Comparison of ENCODE assay signal across 8 cellular contexts in the genomic region with DNA sequence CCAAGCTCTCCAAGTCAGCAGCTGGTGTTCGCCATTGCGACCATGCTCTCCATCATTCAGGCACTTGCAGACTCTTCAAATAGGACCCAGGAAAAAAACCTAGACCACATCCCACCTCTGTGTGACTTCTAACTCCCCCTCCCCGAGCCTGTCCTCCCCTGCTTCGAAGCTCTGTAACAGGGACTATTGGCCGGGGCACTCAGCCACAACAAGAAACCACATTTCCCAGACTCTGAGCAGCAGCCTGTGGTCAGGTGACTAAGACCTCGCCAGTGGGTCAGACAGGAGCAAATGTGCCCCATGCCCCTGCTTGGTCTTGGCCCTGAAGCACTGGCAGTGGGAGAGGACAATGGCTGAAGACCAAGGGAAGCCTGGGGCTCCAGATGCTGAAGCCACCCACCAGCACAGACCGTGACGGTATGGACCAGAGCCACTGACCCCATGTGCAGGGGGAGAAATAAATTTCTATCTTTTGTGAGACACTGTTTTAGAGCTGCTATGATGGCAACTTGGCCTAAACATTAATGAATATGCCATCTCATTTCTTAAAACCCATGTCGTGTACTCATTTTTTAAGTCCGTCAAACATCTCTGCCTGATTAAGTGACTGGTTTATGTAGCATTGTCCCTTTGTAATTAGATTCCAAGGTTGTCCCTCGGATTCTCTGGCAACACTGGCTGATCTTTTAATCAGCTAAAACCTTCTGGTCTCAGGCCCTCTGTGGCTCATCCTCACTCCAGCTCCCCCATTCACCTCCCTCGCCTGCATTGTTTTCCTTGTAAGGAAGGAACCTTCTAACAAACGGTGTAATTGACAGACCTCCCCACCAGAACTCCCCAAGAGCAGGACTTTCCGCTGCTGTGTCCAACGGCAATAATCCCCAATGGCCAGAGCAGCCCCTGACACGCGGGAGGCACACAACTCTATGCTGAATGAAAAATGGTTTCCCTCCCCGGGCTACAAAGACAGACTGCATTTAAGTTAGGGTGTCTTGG.
DNase-seq lines count a peak whose midpoint lies in the region; ATAC-seq and TF ChIP-seq lines count a peak whose summit lies in the region.
"Had no signal": no experiment of that assay in that cellular context is flagged by ENCODE, and none has a peak within 500 bp of the region (broad histone marks: within the 10 kb centered on the region; RNA-seq: fewer than 3 reads in every experiment).

No MANE protein-coding gene starts in this region.

- H3K9me3 Mint-ChIP-seq in HFFc6: no peaks in the 10 kb centered on the region

- CTCF ChIA-PET in RWPE1 (lab: Yijun Ruan, JAX): interaction anchor here (0.6 to 0.7 kb wide), 2 partner anchors 34 to 1889 kb away, joined by 3 to 4 read pairs; no protein-coding TSS in a partner anchor

- no peak overlapping the region for H3K4me3 ChIP-seq in foreskin fibroblast (ENCODE audit: low read depth in 1 of 2, low read length in 2 of 2)

- H3K36me3 Mint-ChIP-seq in HFFc6 (ENCODE audit: low read depth): peaks cover 21% of the 10 kb centered on the region

- no peaks in the 10 kb centered on the region; the same call in 1 of the 2 replicates for H3K27me3 Mint-ChIP-seq in HFFc6 (ENCODE audit: insufficient read depth)

- TF ChIP-seq CTCF in HFFc6 (IDR thresholded peaks at IDR 0.05) (no peak), RWPE1 (conservative IDR thresholded peaks at IDR 0.05; ENCODE audit: low read depth) (no peak), foreskin fibroblast (IDR thresholded peaks at IDR 0.05; ENCODE audit: low read depth, low read length) (no peak)

- DNase-seq in HFFc6 (peak; percentile 50), RWPE1 (ENCODE audit: low spot score) (no peak), foreskin fibroblast (peak; percentile 42 to 56), CD1c-positive myeloid dendritic cell (ENCODE audit: extremely low spot score) (no peak)
- DNase-seq in stimulated activated naive CD4-positive, alpha-beta T cell (lab: John Stamatoyannopoulos, UW): no peak

- peak overlapping the region; percentile 77 for H3K27ac ChIP-seq in RWPE1
- H3K27ac ChIP-seq: neutrophil had no signal

- ATAC-seq in GM18519 (IDR thresholded peaks at IDR 0.05; ENCODE audit: low FRiP score, unreplicated experiment) (peak; percentile 26), HG02870 (IDR thresholded peaks at IDR 0.05; ENCODE audit: unreplicated experiment) (no peak)

- peak overlapping the region; percentile 40 for H3K4me3 Mint-ChIP-seq in HFFc6

- POLR2A ChIA-PET in RWPE1 (lab: Yijun Ruan, JAX; ENCODE audit: low non-redundant PET): no interaction called here

- H3K4me1 Mint-ChIP-seq in HFFc6 (ENCODE audit: low read depth): peaks cover 63% of the 10 kb centered on the region

- H3K27ac Mint-ChIP-seq in HFFc6: peak overlapping the region; percentile 73

Comparison
In these comparisons a context has a peak if more than half of its experiments do, and no peak if none do; other contexts are left out.
1. DNase-seq: peak in HFFc6 (single experiment) and foreskin fibroblast (2 of 2); none in RWPE1 (single experiment), stimulated activated naive CD4-positive, alpha-beta T cell (0 of 6) and CD1c-positive myeloid dendritic cell (single experiment).